ENCODE assay signal across 8 cellular contexts in the genomic region with DNA sequence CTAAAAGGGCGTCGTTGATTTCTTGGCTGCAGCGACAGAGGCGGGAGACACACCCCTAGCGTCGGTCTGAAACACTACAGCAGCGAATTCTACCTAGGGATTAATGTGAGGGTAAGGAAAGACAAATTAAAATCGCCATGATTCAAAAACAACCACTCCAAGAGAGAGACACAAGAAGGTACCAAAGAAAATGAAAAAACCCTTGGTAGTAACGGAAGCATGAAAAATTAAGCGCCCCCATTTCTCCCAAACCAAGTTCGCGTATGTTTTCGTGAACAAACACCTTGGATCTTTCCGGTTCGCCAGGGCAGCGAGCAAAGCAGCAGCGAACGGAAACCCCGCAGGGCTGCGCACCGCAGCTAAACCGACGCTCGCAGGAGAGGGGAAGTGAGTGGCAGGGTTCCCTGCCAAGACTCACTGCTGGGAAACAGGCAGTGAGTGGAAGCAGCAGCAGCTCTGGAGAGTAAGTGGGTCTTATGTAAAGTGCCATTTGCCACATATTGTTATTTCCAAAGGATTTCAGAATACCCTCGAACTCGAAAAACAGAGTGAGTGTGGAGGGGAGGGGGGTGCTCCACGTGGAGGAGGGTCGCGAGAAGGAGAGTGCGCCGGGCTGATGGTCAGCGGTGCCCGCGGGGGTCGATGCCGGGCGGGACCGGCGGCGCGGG. TPM values are rescaled to one million over a fixed set of nuclear protein-coding genes. Genes with fewer than 3 reads are reported as not detected.
DNase-seq lines count a peak whose midpoint lies in the region; ATAC-seq and TF ChIP-seq lines count a peak whose summit lies in the region.

No MANE protein-coding gene starts in this region.

- H3K36me3 Mint-ChIP-seq in IgD-negative memory B cell = peaks cover 2% of the 10 kb centered on the region

- H3K9me3 ChIP-seq in muscle layer of duodenum (ENCODE audit: control insufficient read depth in 1 of 2, low read length in 2 of 2) = no peaks in the 10 kb centered on the region

- H3K9me3 Mint-ChIP-seq in IgD-negative memory B cell = no peaks in the 10 kb centered on the region

- H3K27ac ChIP-seq in muscle layer of duodenum (ENCODE audit: low read length) = peak overlapping the region; percentile 97

- DNase-seq in DMS 273 (lab: John Stamatoyannopoulos, UW; ENCODE audit: unreplicated experiment) = peak; percentile 92
- peak; percentile 90 for DNase-seq in OCI-M1 (lab: John Stamatoyannopoulos, UW)
- peak; percentile 68 for DNase-seq in activated T-cell treated with anti-CD3 and anti-CD28 coated beads, Interleukin-2, amount 50 U/mL, for 1 hour
- DNase-seq in erythroblast (lab: John Stamatoyannopoulos, UW) = peak; percentile 90 to 93
- peak; percentile 26 to 62 for DNase-seq in stimulated activated CD8-positive, alpha-beta memory T cell treated with anti-CD3 and anti-CD28 coated beads, Interleukin-7, amount 100 ng/mL, for 48 hours (ENCODE audit: extremely low read depth in 1 of 2, low read depth in 1 of 2)

- peaks cover 18 to 25% (median 20%) of the 10 kb centered on the region in 3 donors for H3K4me1 Mint-ChIP-seq in IgD-negative memory B cell

- peaks cover 0 to 9% of the 10 kb centered on the region in 2 donors for H3K36me3 ChIP-seq in muscle layer of duodenum (ENCODE audit: control insufficient read depth in 1 of 2, insufficient read depth in 2 of 2, low read length in 2 of 2)

- H3K4me1 ChIP-seq in muscle layer of duodenum (ENCODE audit: control insufficient read depth in 1 of 2, insufficient read depth in 2 of 2, low read length in 2 of 2) = peaks cover 24 to 40% of the 10 kb centered on the region in 2 donors

- H3K27me3 Mint-ChIP-seq in IgD-negative memory B cell = no peaks in the 10 kb centered on the region

- TF ChIP-seq POLR2A in erythroblast (IDR thresholded peaks at IDR 0.05; ENCODE audit: low read length) = peak; percentile 54

- peak overlapping the region; percentile 88 to 95 (median 92) for H3K4me3 Mint-ChIP-seq in IgD-negative memory B cell

- ATAC-seq in GM21528 (IDR thresholded peaks at IDR 0.05; ENCODE audit: low FRiP score, unreplicated experiment) = peak; percentile 57

- no peaks in the 10 kb centered on the region for H3K27me3 ChIP-seq in muscle layer of duodenum (ENCODE audit: low read depth, low read length)

- H3K27ac Mint-ChIP-seq in IgD-negative memory B cell = peak overlapping the region; percentile 90 to 98 (median 97)

- H3K4me3 ChIP-seq in muscle layer of duodenum (ENCODE audit: low read depth in 1 of 2, low read length in 2 of 2) = peak overlapping the region; percentile 91 to 95

RNA-seq across cellular contexts. Expression of a gene that starts 1.0 kb away (rescaled TPM):
- 1.7 TPM for polyA plus RNA-seq in IgD-negative memory B cell

Comparison
In these comparisons a context has a peak if more than half of its experiments do, and no peak if none do; other contexts are left out.
1. Peak in every context shown above with its lines: DNase-seq, ATAC-seq, H3K4me3 ChIP-seq and H3K27ac ChIP-seq.